Comparison of ENCODE assay signal across 8 cellular contexts in genomic region chr10:49164587-49165188, GRCh38. TPM values are rescaled to one million over a fixed set of nuclear protein-coding genes. Genes with fewer than 3 reads are reported as not detected.
DNase-seq lines count a peak whose midpoint lies in the region; ATAC-seq, FAIRE-seq and TF ChIP-seq lines count a peak whose summit lies in the region.

No MANE protein-coding gene starts in this region.

- DNase-seq in AG09309 (ENCODE audit: low read depth) (no peak), Peyer's patch (peak in 1 of 3 donors; percentile 47), bronchial epithelial cell (ENCODE audit: low read depth) (peak; percentile 21), HepG2 (ENCODE audit: low spot score) (peak; percentile 28), ureter (ENCODE audit: low spot score) (peak; percentile 45), putamen (ENCODE audit: low spot score) (no peak)

- TF ChIP-seq CTCF in AG09309 (IDR thresholded peaks at IDR 0.05; ENCODE audit: control insufficient read depth, insufficient read depth, low read depth, low read length, missing control alignments) = peak; percentile 56
- peak; percentile 19 to 58 (median 50) for TF ChIP-seq CTCF in Peyer's patch (IDR thresholded peaks at IDR 0.05)
- peak; percentile 60 for TF ChIP-seq CTCF in bronchial epithelial cell (IDR thresholded peaks at IDR 0.05; ENCODE audit: insufficient read depth, low read length, severe bottlenecking)
- peak; percentile 69 for TF ChIP-seq CTCF in HepG2 (CRISPR knock-in tag; IDR thresholded peaks at IDR 0.05)

- POLR2A ChIA-PET in HepG2 (lab: Yijun Ruan, JAX) = no interaction called here

- in situ Hi-C loops in HepG2 (cut with HindIII; ENCODE audit: extremely low pct_ligation_motif_present, low pct_unique_long_range_greater_than_20kb) = loop anchor here (5.0 to 10.0 kb wide), 3 partner anchors 187 to 510 kb away; no protein-coding TSS in a partner anchor

- H3K9ac ChIP-seq in HepG2 (ENCODE audit: insufficient read depth, low read depth, low read length) = no peak overlapping the region

- H3K27ac ChIP-seq in Peyer's patch (no peak overlapping the region), HepG2 (ENCODE audit: extremely low read length, insufficient read depth, low read length) (no peak overlapping the region)

- H3K27me3 ChIP-seq in Peyer's patch = no peaks in the 10 kb centered on the region
- peaks cover 2% of the 10 kb centered on the region for H3K27me3 ChIP-seq in bronchial epithelial cell (ENCODE audit: control insufficient read depth, insufficient read depth, low read length)
- H3K27me3 ChIP-seq in HepG2 (ENCODE audit: control insufficient read depth in 1 of 2, insufficient read depth in 2 of 2, low read length in 2 of 2) = no peaks in the 10 kb centered on the region; a peak in 1 of 5 replicates

- H3K4me3 ChIP-seq in AG09309 (ENCODE audit: control insufficient read depth, low read depth, low read length) = no peak overlapping the region
- H3K4me3 ChIP-seq in Peyer's patch = no peak overlapping the region
- H3K4me3 ChIP-seq in bronchial epithelial cell (ENCODE audit: low read depth, low read length) = no peak overlapping the region
- no peak overlapping the region for H3K4me3 ChIP-seq in HepG2 (replicated peaks in 1 of 3; ENCODE audit: insufficient read depth in 1 of 3, low read depth in 2 of 3, low read length in 3 of 3)

- no peak for TF ChIP-seq EP300 in HepG2 (IDR thresholded peaks at IDR 0.05; ENCODE audit: low read depth in 2 of 2, low read length in 2 of 2)
- no peak for TF ChIP-seq EP300 in HepG2 (CRISPR knock-in tag; IDR thresholded peaks at IDR 0.05; ENCODE audit: borderline replicate concordance)

- H2AFZ ChIP-seq in HepG2 (ENCODE audit: low read length) = no peak overlapping the region

- 11% methylated on average over 9 of the region's 9 CpGs for WGBS in HepG2 (ENCODE audit: low lambda C conversion rate)

- H3K36me3 ChIP-seq in Peyer's patch (no peaks in the 10 kb centered on the region), bronchial epithelial cell (ENCODE audit: control insufficient read depth, insufficient read depth, low read length) (no peaks in the 10 kb centered on the region), HepG2 (replicated peaks in 1 of 2; ENCODE audit: control insufficient read depth in 1 of 2, insufficient read depth in 2 of 2, low read length in 2 of 2) (no peaks in the 10 kb centered on the region)

- H3K9me3 ChIP-seq in Peyer's patch (no peaks in the 10 kb centered on the region), HepG2 (ENCODE audit: low read length) (no peaks in the 10 kb centered on the region)

- intact Hi-C loops in HepG2 (cut with micrococcal nuclease; ENCODE audit: unreplicated experiment) = loop anchor here (1.0 kb wide), 1 partner anchor 188 kb away; no protein-coding TSS in a partner anchor

- peak; percentile 51; the same call in 1 of the 2 replicates for TF ChIP-seq RAD21 in HepG2 (CRISPR knock-in tag; IDR thresholded peaks at IDR 0.05)

- no TSS peak for BruUV-seq in HepG2 (replicated peaks; lab: Mats Ljungman, UMichigan)

- H4K20me1 ChIP-seq in HepG2 (ENCODE audit: insufficient read depth, low read length) = no peaks in the 10 kb centered on the region

- H3K4me1 ChIP-seq in Peyer's patch (no peaks in the 10 kb centered on the region), HepG2 (ENCODE audit: insufficient read depth, low read length) (no peaks in the 10 kb centered on the region)

- H3K79me2 ChIP-seq in HepG2 (ENCODE audit: insufficient read depth, low read length) = no peaks in the 10 kb centered on the region

- ATAC-seq in GM18517 (IDR thresholded peaks at IDR 0.05; ENCODE audit: unreplicated experiment) = peak; percentile 68
- ATAC-seq in HG03095 (IDR thresholded peaks at IDR 0.05; ENCODE audit: unreplicated experiment) = peak; percentile 84
- ATAC-seq in HepG2 = peak; percentile 92

- TF ChIP-seq POLR2A in Peyer's patch (IDR thresholded peaks at IDR 0.05) (no peak), HepG2 (IDR thresholded peaks at IDR 0.05; ENCODE audit: insufficient read depth in 1 of 2, low read depth in 2 of 2, low read length in 2 of 2) (no peak)

- CTCF ChIA-PET in HepG2 (lab: Yijun Ruan, JAX; ENCODE audit: low intra/inter-chr PET ratio, low total read pairs) = interaction anchor here (0.7 to 1.0 kb wide), 2 partner anchors 164 to 507 kb away, joined by 4 to 5 read pairs; no protein-coding TSS in a partner anchor

- FAIRE-seq in bronchial epithelial cell (lab: Jason Lieb, UNC) = no peak
- no peak for FAIRE-seq in HepG2 (lab: Jason Lieb, UNC)

- no peak overlapping the region for H3K4me2 ChIP-seq in HepG2 (ENCODE audit: low read depth, low read length)

RNA-seq across cellular contexts. Expression of gene TMEM273, which starts 23.5 kb away (rescaled TPM):
- 10 to 100 TPM in 2 of 4 donors, 1 to 10 TPM in 2; 2.7 to 16.2 (median 10.2) TPM for total RNA-seq in Peyer's patch
- total RNA-seq in bronchial epithelial cell = not detected in 2 replicates
- total RNA-seq in HepG2 (2016; rRNA removed; fragmentation: Illumina TruSeq; extraction: Trizol) = not detected in 2 replicates
- total RNA-seq in HepG2 (2016; cell fraction: cytosol; rRNA removed; fragmentation: Illumina TruSeq; extraction: Trizol; ENCODE audit: low read depth) = not detected in 2 replicates
- total RNA-seq in HepG2 (2016; cell fraction: insoluble cytoplasmic fraction; rRNA removed; fragmentation: Illumina TruSeq; extraction: Trizol) = not detected in 2 replicates
- not detected in 2 replicates for total RNA-seq in HepG2 (2016; cell fraction: membrane; rRNA removed; fragmentation: Illumina TruSeq; extraction: Trizol)
- total RNA-seq in HepG2 (2016; cell fraction: nucleus; rRNA removed; fragmentation: Illumina TruSeq; extraction: Trizol) = not detected in 2 replicates
- polyA plus RNA-seq in HepG2 (2011; rRNA removed) = not detected in 2 replicates
- polyA plus RNA-seq in HepG2 (2011; cell fraction: cytosol; rRNA removed) = not detected in 2 replicates
- not detected in 2 replicates for polyA plus RNA-seq in HepG2 (2011; cell fraction: nucleus; rRNA removed)
- polyA plus RNA-seq in HepG2 (2012) = not detected in 2 replicates
- not detected in 2 replicates for polyA plus RNA-seq in HepG2 (2016; cell fraction: cytosol; fragmentation: Illumina TruSeq; extraction: Trizol; ENCODE audit: low read depth)
- not detected in 2 replicates for polyA plus RNA-seq in HepG2 (2016; cell fraction: insoluble cytoplasmic fraction; fragmentation: Illumina TruSeq; extraction: Trizol; ENCODE audit: low read depth)
- not detected in 2 replicates for polyA plus RNA-seq in HepG2 (2016; cell fraction: membrane; fragmentation: Illumina TruSeq; extraction: Trizol; ENCODE audit: low read depth)
- not detected in 2 replicates for polyA plus RNA-seq in HepG2 (2016; cell fraction: nucleus; fragmentation: Illumina TruSeq; extraction: Trizol; ENCODE audit: insufficient read depth, low read depth)
- not detected in 2 replicates for polyA minus RNA-seq in HepG2 (2011; rRNA and poly(A)+ RNA removed; ENCODE audit: low replicate concordance)
- not detected in 2 replicates for polyA minus RNA-seq in HepG2 (2011; cell fraction: cytosol; rRNA and poly(A)+ RNA removed)
- not detected in 2 replicates for polyA minus RNA-seq in HepG2 (2011; cell fraction: nucleus; rRNA and poly(A)+ RNA removed)
- 26.6 TPM for total RNA-seq in ureter

RNA-seq across cellular contexts. Expression of gene FAM170B, which starts 30.9 kb away (rescaled TPM):
- total RNA-seq in Peyer's patch (not detected), bronchial epithelial cell (not detected in 2 replicates), HepG2 (2016; rRNA removed; fragmentation: Illumina TruSeq; extraction: Trizol) (not detected in 2 replicates), ureter (not detected)
- total RNA-seq in HepG2 (2016; cell fraction: cytosol; rRNA removed; fragmentation: Illumina TruSeq; extraction: Trizol; ENCODE audit: low read depth) = not detected in 2 replicates
- not detected in 2 replicates for total RNA-seq in HepG2 (2016; cell fraction: insoluble cytoplasmic fraction; rRNA removed; fragmentation: Illumina TruSeq; extraction: Trizol)
- total RNA-seq in HepG2 (2016; cell fraction: membrane; rRNA removed; fragmentation: Illumina TruSeq; extraction: Trizol) = not detected in 2 replicates
- total RNA-seq in HepG2 (2016; cell fraction: nucleus; rRNA removed; fragmentation: Illumina TruSeq; extraction: Trizol) = not detected in 2 replicates
- polyA plus RNA-seq in HepG2 (2011; rRNA removed) = not detected in 2 replicates
- not detected in 2 replicates for polyA plus RNA-seq in HepG2 (2011; cell fraction: cytosol; rRNA removed)
- polyA plus RNA-seq in HepG2 (2011; cell fraction: nucleus; rRNA removed) = not detected in 2 replicates
- not detected in 2 replicates for polyA plus RNA-seq in HepG2 (2012)
- not detected in 2 replicates for polyA plus RNA-seq in HepG2 (2016; cell fraction: cytosol; fragmentation: Illumina TruSeq; extraction: Trizol; ENCODE audit: low read depth)
- not detected in 2 replicates for polyA plus RNA-seq in HepG2 (2016; cell fraction: insoluble cytoplasmic fraction; fragmentation: Illumina TruSeq; extraction: Trizol; ENCODE audit: low read depth)
- not detected in 2 replicates for polyA plus RNA-seq in HepG2 (2016; cell fraction: membrane; fragmentation: Illumina TruSeq; extraction: Trizol; ENCODE audit: low read depth)
- not detected in 2 replicates for polyA plus RNA-seq in HepG2 (2016; cell fraction: nucleus; fragmentation: Illumina TruSeq; extraction: Trizol; ENCODE audit: insufficient read depth, low read depth)
- not detected in 2 replicates for polyA minus RNA-seq in HepG2 (2011; rRNA and poly(A)+ RNA removed; ENCODE audit: low replicate concordance)
- not detected in 2 replicates for polyA minus RNA-seq in HepG2 (2011; cell fraction: cytosol; rRNA and poly(A)+ RNA removed)
- not detected in 2 replicates for polyA minus RNA-seq in HepG2 (2011; cell fraction: nucleus; rRNA and poly(A)+ RNA removed)

RNA-seq across cellular contexts. Expression of gene VSTM4, which starts 49.4 kb away (rescaled TPM):
- total RNA-seq in Peyer's patch (1 to 10 TPM; 1.7 to 4.7 (median 3.8) TPM), bronchial epithelial cell (under 0.01 TPM in 2 replicates), HepG2 (2016; rRNA removed; fragmentation: Illumina TruSeq; extraction: Trizol) (not detected in 2 replicates), ureter (16.0 TPM)
- not detected in 2 replicates for total RNA-seq in HepG2 (2016; cell fraction: cytosol; rRNA removed; fragmentation: Illumina TruSeq; extraction: Trizol; ENCODE audit: low read depth)
- total RNA-seq in HepG2 (2016; cell fraction: insoluble cytoplasmic fraction; rRNA removed; fragmentation: Illumina TruSeq; extraction: Trizol) = not detected in 2 replicates
- total RNA-seq in HepG2 (2016; cell fraction: membrane; rRNA removed; fragmentation: Illumina TruSeq; extraction: Trizol) = not detected in 2 replicates
- not detected in 2 replicates for total RNA-seq in HepG2 (2016; cell fraction: nucleus; rRNA removed; fragmentation: Illumina TruSeq; extraction: Trizol)
- polyA plus RNA-seq in HepG2 (2011; rRNA removed) = not detected in 2 replicates
- not detected in 2 replicates for polyA plus RNA-seq in HepG2 (2011; cell fraction: cytosol; rRNA removed)
- polyA plus RNA-seq in HepG2 (2011; cell fraction: nucleus; rRNA removed) = not detected in 2 replicates
- not detected in 2 replicates for polyA plus RNA-seq in HepG2 (2012)
- polyA plus RNA-seq in HepG2 (2016; cell fraction: cytosol; fragmentation: Illumina TruSeq; extraction: Trizol; ENCODE audit: low read depth) = not detected in 2 replicates
- not detected in 2 replicates for polyA plus RNA-seq in HepG2 (2016; cell fraction: insoluble cytoplasmic fraction; fragmentation: Illumina TruSeq; extraction: Trizol; ENCODE audit: low read depth)
- polyA plus RNA-seq in HepG2 (2016; cell fraction: membrane; fragmentation: Illumina TruSeq; extraction: Trizol; ENCODE audit: low read depth) = not detected in 2 replicates
- polyA plus RNA-seq in HepG2 (2016; cell fraction: nucleus; fragmentation: Illumina TruSeq; extraction: Trizol; ENCODE audit: insufficient read depth, low read depth) = not detected in 2 replicates
- polyA minus RNA-seq in HepG2 (2011; rRNA and poly(A)+ RNA removed; ENCODE audit: low replicate concordance) = 0.04 TPM in 1 of 2 replicates, not detected in the other
- polyA minus RNA-seq in HepG2 (2011; cell fraction: cytosol; rRNA and poly(A)+ RNA removed) = not detected in 2 replicates
- polyA minus RNA-seq in HepG2 (2011; cell fraction: nucleus; rRNA and poly(A)+ RNA removed) = not detected in 2 replicates

Comparison
In these comparisons a context has a peak if more than half of its experiments do, and no peak if none do; other contexts are left out.
1. DNase-seq: peak in bronchial epithelial cell (single experiment), HepG2 (single experiment) and ureter (single experiment); none in AG09309 (single experiment) and putamen (single experiment).
2. Peak in every context shown above with its lines, with median percentiles within 50 percentile points of each other: CTCF ChIP-seq and ATAC-seq.